20 cellular contexts compared by ENCODE assay signal in the genomic region with DNA sequence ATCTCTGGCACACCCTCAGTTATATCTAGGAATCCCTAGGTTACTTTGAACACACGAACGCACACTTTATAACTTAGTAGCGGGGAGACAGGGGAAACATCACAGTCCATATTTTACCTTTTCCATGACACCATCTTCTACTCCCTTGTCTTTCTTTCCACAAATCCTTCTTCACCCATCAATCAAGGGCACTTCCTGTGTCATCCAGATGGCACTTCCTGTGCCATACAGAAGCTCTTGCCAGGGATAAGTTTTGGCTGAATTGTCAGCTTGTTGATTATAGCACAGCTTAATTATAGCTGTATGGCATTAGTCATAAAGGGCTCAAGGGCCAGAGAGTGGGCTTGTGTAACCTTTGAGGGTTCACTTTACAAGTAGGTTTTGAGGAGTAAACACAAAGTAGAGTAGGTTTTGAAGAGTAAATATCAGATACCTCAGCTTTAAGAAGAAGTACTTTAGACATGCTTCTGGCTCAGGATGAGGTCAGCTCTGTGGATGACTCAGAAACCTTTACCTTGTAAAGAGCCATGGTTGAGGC.
DNase-seq lines count a peak whose midpoint lies in the region; ATAC-seq, FAIRE-seq and TF ChIP-seq lines count a peak whose summit lies in the region.
"Had no signal": no experiment of that assay in that cellular context is flagged by ENCODE, and none has a peak within 500 bp of the region (broad histone marks: within the 10 kb centered on the region; RNA-seq: fewer than 3 reads in every experiment).

No MANE protein-coding gene starts in this region.

- no peak overlapping the region for H4K8ac ChIP-seq in trophoblast cell (ENCODE audit: low read depth, low read length)

- H3K4me1 ChIP-seq in breast epithelium = no peaks in the 10 kb centered on the region
- peaks cover 20% of the 10 kb centered on the region for H3K4me1 ChIP-seq in keratinocyte (ENCODE audit: control insufficient read depth, extremely low read depth, insufficient read depth, low read length)
- H3K4me1 ChIP-seq in trophoblast cell (ENCODE audit: control insufficient read depth in 1 of 2, insufficient read depth in 2 of 2, low read length in 2 of 2) = peaks cover 0 to 2% of the 10 kb centered on the region in 2 experiments
- H3K4me1 ChIP-seq: suprapubic skin had no signal

- H3K4me1 Mint-ChIP-seq in MCF 10A (ENCODE audit: insufficient read depth, unreplicated experiment) = peaks cover 24% of the 10 kb centered on the region
- H3K4me1 Mint-ChIP-seq: central memory CD8-positive, alpha-beta T cell; mesothelial cell of epicardium had no signal

- H3K79me2 ChIP-seq in keratinocyte (ENCODE audit: control insufficient read depth, insufficient read depth, low read length) (no peaks in the 10 kb centered on the region), trophoblast cell (ENCODE audit: control insufficient read depth, insufficient read depth, low read length, poor library complexity) (no peaks in the 10 kb centered on the region)
- H3K79me2 ChIP-seq: hepatocyte had no signal

- TF ChIP-seq CTCF in MCF 10A (IDR thresholded peaks at IDR 0.05; ENCODE audit: unreplicated experiment) (no peak), breast epithelium (IDR thresholded peaks at IDR 0.05) (no peak), RWPE1 (conservative IDR thresholded peaks at IDR 0.05; ENCODE audit: low read depth) (no peak), keratinocyte (optimal IDR thresholded peaks at IDR 0.05 in 1 of 3, IDR thresholded peaks at IDR 0.05 in 1 of 3, conservative IDR thresholded peaks at IDR 0.05 in 1 of 3; ENCODE audit: extremely low read depth in 1 of 3, insufficient read depth in 2 of 3, low read length in 3 of 3) (no peak)

- H3K27me3 ChIP-seq in breast epithelium (no peaks in the 10 kb centered on the region), keratinocyte (ENCODE audit: control insufficient read depth, extremely low read depth, insufficient read depth, low read length) (no peaks in the 10 kb centered on the region), trophoblast cell (ENCODE audit: insufficient read depth, low read length) (no peaks in the 10 kb centered on the region)
- H3K27me3 ChIP-seq: hepatocyte, suprapubic skin had no signal

- H3K4me3 ChIP-seq in breast epithelium (no peak overlapping the region), keratinocyte (ENCODE audit: control insufficient read depth in 2 of 3, extremely low read depth in 1 of 3, insufficient read depth in 2 of 3, low read depth in 1 of 3, low read length in 3 of 3) (no peak overlapping the region), trophoblast cell (ENCODE audit: low read depth, low read length) (no peak overlapping the region)
- H3K4me3 ChIP-seq: hepatocyte, suprapubic skin had no signal

- H3K4ac ChIP-seq in trophoblast cell (ENCODE audit: low read depth, low read length) = no peak overlapping the region

- no peak for TF ChIP-seq POLR2A in breast epithelium (IDR thresholded peaks at IDR 0.05)

- no peak overlapping the region for H3K9ac ChIP-seq in keratinocyte (ENCODE audit: control insufficient read depth, extremely low read depth, insufficient read depth, low read length)
- H3K9ac ChIP-seq in trophoblast cell (ENCODE audit: low read length) = no peak overlapping the region

- H2AFZ ChIP-seq in keratinocyte (ENCODE audit: control insufficient read depth, low read length) (peak overlapping the region; percentile 18), trophoblast cell (ENCODE audit: insufficient read depth, low read length, poor library complexity) (no peak overlapping the region)
- H2AFZ ChIP-seq: hepatocyte had no signal

- dilution Hi-C loops in keratinocyte (cut with MboI; ENCODE audit: extremely low pct_ligation_motif_present, low sequenced_read_pairs) = no loop called here

- no peak overlapping the region for H3K14ac ChIP-seq in trophoblast cell (ENCODE audit: low read length)

- H2AK5ac ChIP-seq in trophoblast cell (ENCODE audit: low read length) = no peak overlapping the region

- H3K36me3 ChIP-seq in breast epithelium (no peaks in the 10 kb centered on the region), keratinocyte (ENCODE audit: control insufficient read depth in 2 of 2, extremely low read depth in 1 of 2, insufficient read depth in 2 of 2, low read length in 2 of 2) (no peaks in the 10 kb centered on the region), trophoblast cell (ENCODE audit: control insufficient read depth in 1 of 2, insufficient read depth in 2 of 2, low read length in 2 of 2) (no peaks in the 10 kb centered on the region)
- H3K36me3 ChIP-seq: suprapubic skin had no signal

- BruUV-seq in MCF 10A (replicated peaks; lab: Mats Ljungman, UMichigan) = no TSS peak

- CTCF ChIA-PET in MCF 10A (lab: Yijun Ruan, JAX) = interaction anchor here (0.7 to 0.9 kb wide), 2 partner anchors 23 to 80 kb away, joined by 4 read pairs; no protein-coding TSS in a partner anchor
- CTCF ChIA-PET in RWPE1 (lab: Yijun Ruan, JAX) = no interaction called here

- no peak overlapping the region for H2BK120ac ChIP-seq in trophoblast cell (ENCODE audit: insufficient read depth, low read length, poor library complexity)

- H3K9me3 Mint-ChIP-seq in MCF 10A (ENCODE audit: unreplicated experiment) = no peaks in the 10 kb centered on the region
- H3K9me3 Mint-ChIP-seq: central memory CD8-positive, alpha-beta T cell had no signal

- ATAC-seq in HG02678 (IDR thresholded peaks at IDR 0.05; ENCODE audit: unreplicated experiment) = no peak
- ATAC-seq: effector memory CD8-positive, alpha-beta T cell; right cardiac atrium; T-cell had no signal

- intact Hi-C loops in MCF 10A (cut with micrococcal nuclease) = no loop called here
- intact Hi-C loops in breast epithelium (cut with DNase I; ENCODE audit: low total_unique reads) = loop anchor here (10.0 kb wide), 1 partner anchor 1835 kb away; no protein-coding TSS in a partner anchor

- no peak overlapping the region for H4K91ac ChIP-seq in trophoblast cell (ENCODE audit: low read depth, low read length)

- H3K23ac ChIP-seq in trophoblast cell (ENCODE audit: low read length) = no peak overlapping the region

- no peak overlapping the region for H2BK5ac ChIP-seq in trophoblast cell (ENCODE audit: low read depth, low read length, poor library complexity)

- H2BK12ac ChIP-seq in trophoblast cell (ENCODE audit: low read length) = no peak overlapping the region

- H3K9me3 ChIP-seq in breast epithelium = no peaks in the 10 kb centered on the region
- H3K9me3 ChIP-seq in keratinocyte (ENCODE audit: control insufficient read depth, low read depth, low read length) = no peaks in the 10 kb centered on the region
- H3K9me3 ChIP-seq in trophoblast cell (ENCODE audit: insufficient read depth, low read depth, low read length) = peaks cover 2% of the 10 kb centered on the region
- H3K9me3 ChIP-seq: suprapubic skin had no signal

- peak overlapping the region; percentile 42 for H3K4me2 ChIP-seq in keratinocyte (ENCODE audit: control insufficient read depth, extremely low read depth, insufficient read depth, low read depth, low read length)
- H3K4me2 ChIP-seq in trophoblast cell (ENCODE audit: low read length) = no peak overlapping the region
- H3K4me2 ChIP-seq: hepatocyte had no signal

- no peak overlapping the region for H3K18ac ChIP-seq in trophoblast cell (ENCODE audit: low read length)

- no peak overlapping the region for H3K27ac ChIP-seq in breast epithelium
- H3K27ac ChIP-seq in RWPE1 = no peak overlapping the region
- peak overlapping the region; percentile 34 for H3K27ac ChIP-seq in keratinocyte (ENCODE audit: control insufficient read depth, insufficient read depth, low read length)
- no peak overlapping the region for H3K27ac ChIP-seq in trophoblast cell (ENCODE audit: low read depth, low read length)
- H3K27ac ChIP-seq: hepatocyte, suprapubic skin, VCaP had no signal

- WGBS in trophoblast cell (ENCODE audit: extremely low coverage, insufficient coverage, insufficient read length) = no CpG with 5 or more reads among the region's 3 CpGs

- POLR2A ChIA-PET in MCF 10A (lab: Yijun Ruan, JAX) (interaction anchor here (0.6 to 1.4 kb wide), 3 partner anchors 30 to 337 kb away, joined by 3 to 4 read pairs (median 3); no protein-coding TSS in a partner anchor), RWPE1 (lab: Yijun Ruan, JAX; ENCODE audit: low non-redundant PET) (no interaction called here)

- peak; percentile 56 for DNase-seq in MCF 10A (ENCODE audit: unreplicated experiment)
- no peak for DNase-seq in breast epithelium (ENCODE audit: low spot score in 2 of 2)
- DNase-seq in RWPE1 (ENCODE audit: low spot score) = peak; percentile 58
- DNase-seq in keratinocyte (ENCODE audit: low read depth, low spot score) = peak; percentile 44
- no peak for DNase-seq in NCI-H774 (lab: John Stamatoyannopoulos, UW)
- no peak for DNase-seq in trophoblast cell
- DNase-seq: effector memory CD8-positive, alpha-beta T cell; H7; kidney; NCI-H1930; NCI-H524 treated with DMSO at 0.1 percent for 48 hours; right cardiac atrium; T-cell had no signal

- no peak overlapping the region for H3K27ac Mint-ChIP-seq in MCF 10A (ENCODE audit: low read depth, unreplicated experiment)
- H3K27ac Mint-ChIP-seq: activated naive CD8-positive, alpha-beta T cell; effector memory CD8-positive, alpha-beta T cell; mesothelial cell of epicardium; T-cell had no signal

- H3K36me3 Mint-ChIP-seq in MCF 10A (ENCODE audit: insufficient read depth, unreplicated experiment) = no peaks in the 10 kb centered on the region
- H3K36me3 Mint-ChIP-seq: mesothelial cell of epicardium, T-cell had no signal

- peaks cover 3% of the 10 kb centered on the region for H3K79me1 ChIP-seq in trophoblast cell (ENCODE audit: low read length)

- no peaks in the 10 kb centered on the region for H3K27me3 Mint-ChIP-seq in MCF 10A (ENCODE audit: insufficient read depth, unreplicated experiment)
- H3K27me3 Mint-ChIP-seq: activated naive CD8-positive, alpha-beta T cell had no signal

- no peaks in the 10 kb centered on the region for H3K9me1 ChIP-seq in keratinocyte (ENCODE audit: control insufficient read depth, extremely low read depth, insufficient read depth, low read length)

- FAIRE-seq in keratinocyte (lab: Jason Lieb, UNC) = peak; percentile 94
- FAIRE-seq: kidney had no signal

- no peak overlapping the region for H4K12ac ChIP-seq in trophoblast cell (ENCODE audit: low read depth, low read length)

- no peaks in the 10 kb centered on the region for H4K20me1 ChIP-seq in keratinocyte (ENCODE audit: control insufficient read depth, extremely low read depth, insufficient read depth, low read length)

- H3K4me3 Mint-ChIP-seq in MCF 10A (ENCODE audit: unreplicated experiment) = no peak overlapping the region
- H3K4me3 Mint-ChIP-seq: activated naive CD8-positive, alpha-beta T cell; central memory CD8-positive, alpha-beta T cell; effector memory CD8-positive, alpha-beta T cell; mesothelial cell of epicardium; T-cell had no signal

Comparison
In these comparisons a context has a peak if more than half of its experiments do, and no peak if none do; other contexts are left out.
1. DNase-seq: peak in MCF 10A (single experiment), RWPE1 (single experiment) and keratinocyte (single experiment); none in breast epithelium (0 of 2), NCI-H774 (single experiment) and trophoblast cell (0 of 2).